37 cellular contexts compared by ENCODE assay signal in the genomic region with DNA sequence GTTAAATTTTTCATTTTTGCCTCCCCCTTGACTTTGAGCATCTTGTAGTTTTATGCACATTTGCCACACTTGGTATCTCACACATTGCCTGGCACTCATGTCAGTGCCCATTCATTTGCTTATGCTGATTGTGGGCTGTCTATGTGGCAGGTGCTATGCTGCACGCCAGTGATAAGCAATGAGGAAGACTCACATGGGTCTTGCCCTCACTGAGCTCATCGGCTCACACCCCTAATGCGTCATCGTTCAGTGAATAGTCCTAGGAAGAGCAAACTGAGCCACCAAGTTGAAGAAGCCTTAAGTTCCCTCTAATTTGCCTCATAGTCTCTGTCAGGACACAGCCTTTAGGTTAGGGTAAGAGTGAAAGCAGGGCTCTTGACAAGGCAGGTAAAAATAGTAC.
"Had no signal": no experiment of that assay in that cellular context is flagged by ENCODE, and none has a peak within 500 bp of the region (broad histone marks: within the 10 kb centered on the region; RNA-seq: fewer than 3 reads in every experiment).

No MANE protein-coding gene starts in this region.

- H3K27me3 Mint-ChIP-seq: activated CD4-positive, alpha-beta T cell treated with anti-CD3 and anti-CD28 coated beads, Interleukin-2, amount 10 ng/mL, durations not matched to agents 7 days and 5 days; brain had no signal

- H3K4me2 ChIP-seq: KMS-11, PC-9 had no signal

- H3K27ac ChIP-seq: KMS-11, PC-9, RWPE1 had no signal

- ATAC-seq: activated CD4-positive, alpha-beta T cell treated with anti-CD3 and anti-CD28 coated beads for 36 hours; activated CD4-positive, CD25-positive, alpha-beta regulatory T cell treated with anti-CD3 and anti-CD28 coated beads, Interleukin-2, amount 50 U/mL, for 24 hours; activated CD8-positive, alpha-beta memory T cell treated with anti-CD3 and anti-CD28 coated beads, Interleukin-2, amount 10 ng/mL, durations not matched to agents 7 days and 5 days; activated naive CD8-positive, alpha-beta T cell treated with anti-CD3 and anti-CD28 coated beads, Interleukin-2, amount 50 U/mL, for 24 hours had no signal

- H3K4me3 Mint-ChIP-seq: activated CD4-positive, alpha-beta T cell treated with anti-CD3 and anti-CD28 coated beads for 36 hours; activated CD4-positive, alpha-beta T cell treated with anti-CD3 and anti-CD28 coated beads, Interleukin-2, amount 10 ng/mL, durations not matched to agents 7 days and 5 days; activated CD8-positive, alpha-beta memory T cell treated with anti-CD3 and anti-CD28 coated beads, Interleukin-2, amount 10 ng/mL, durations not matched to agents 7 days and 5 days; activated naive CD4-positive, alpha-beta T cell treated with anti-CD3 and anti-CD28 coated beads, Interleukin-2, amount 10 ng/mL, durations not matched to agents 7 days and 5 days; activated naive CD8-positive, alpha-beta T cell; activated naive CD8-positive, alpha-beta T cell treated with anti-CD3 and anti-CD28 coated beads, Interleukin-2, amount 50 U/mL, for 24 hours; brain had no signal

- H3K27ac Mint-ChIP-seq: activated CD4-positive, alpha-beta T cell treated with anti-CD3 and anti-CD28 coated beads for 36 hours; activated CD4-positive, alpha-beta T cell treated with anti-CD3 and anti-CD28 coated beads, Interleukin-2, amount 10 ng/mL, durations not matched to agents 7 days and 5 days; activated CD8-positive, alpha-beta memory T cell treated with anti-CD3 and anti-CD28 coated beads, Interleukin-2, amount 10 ng/mL, durations not matched to agents 7 days and 5 days; activated naive CD4-positive, alpha-beta T cell treated with anti-CD3 and anti-CD28 coated beads, Interleukin-2, amount 10 ng/mL, durations not matched to agents 7 days and 5 days; activated naive CD8-positive, alpha-beta T cell; activated naive CD8-positive, alpha-beta T cell treated with anti-CD3 and anti-CD28 coated beads, Interleukin-2, amount 50 U/mL, for 24 hours; brain had no signal

- H3K9me3 Mint-ChIP-seq: activated CD4-positive, alpha-beta T cell treated with anti-CD3 and anti-CD28 coated beads, Interleukin-2, amount 10 ng/mL, durations not matched to agents 7 days and 5 days; activated naive CD4-positive, alpha-beta T cell treated with anti-CD3 and anti-CD28 coated beads, Interleukin-2, amount 10 ng/mL, durations not matched to agents 7 days and 5 days; activated naive CD8-positive, alpha-beta T cell treated with anti-CD3 and anti-CD28 coated beads, Interleukin-2, amount 50 U/mL, for 24 hours; brain had no signal

- H3K4me1 Mint-ChIP-seq: activated CD4-positive, alpha-beta T cell treated with anti-CD3 and anti-CD28 coated beads for 36 hours; activated CD4-positive, alpha-beta T cell treated with anti-CD3 and anti-CD28 coated beads, Interleukin-2, amount 10 ng/mL, durations not matched to agents 7 days and 5 days; activated CD8-positive, alpha-beta memory T cell treated with anti-CD3 and anti-CD28 coated beads, Interleukin-2, amount 10 ng/mL, durations not matched to agents 7 days and 5 days; activated naive CD4-positive, alpha-beta T cell treated with anti-CD3 and anti-CD28 coated beads, Interleukin-2, amount 10 ng/mL, durations not matched to agents 7 days and 5 days; activated naive CD8-positive, alpha-beta T cell treated with anti-CD3 and anti-CD28 coated beads, Interleukin-2, amount 50 U/mL, for 24 hours; brain had no signal

- H2AFZ ChIP-seq: PC-9 had no signal

- H3K9ac ChIP-seq: KMS-11 had no signal

- DNase-seq: activated CD4-positive, alpha-beta T cell treated with anti-CD3 and anti-CD28 coated beads for 36 hours; activated CD4-positive, alpha-beta T cell treated with anti-CD3 and anti-CD28 coated beads, Interleukin-2, amount 10 ng/mL, durations not matched to agents 7 days and 5 days; activated CD4-positive, alpha-beta T cell treated with anti-CD3 and anti-CD28 coated beads, Interleukin-2, amount 50 U/mL, for 48 hours; activated CD8-positive, alpha-beta memory T cell treated with anti-CD3 and anti-CD28 coated beads for 24 hours; activated CD8-positive, alpha-beta memory T cell treated with anti-CD3 and anti-CD28 coated beads, Interleukin-2, amount 10 ng/mL, durations not matched to agents 7 days and 5 days; activated CD8-positive, alpha-beta memory T cell treated with anti-CD3 and anti-CD28 coated beads, Interleukin-2, amount 50 U/mL, for 48 hours; activated effector memory CD4-positive, alpha-beta T cell treated with Interleukin-2 at 50 U/mL for 16 hours; activated naive CD4-positive, alpha-beta T cell treated with anti-CD3 and anti-CD28 coated beads, Interleukin-2, amount 10 ng/mL, durations not matched to agents 7 days and 5 days; activated naive CD8-positive, alpha-beta T cell treated with anti-CD3 and anti-CD28 coated beads, Interleukin-2, amount 50 U/mL, for 24 hours; activated T-cell treated with anti-CD3 and anti-CD28 coated beads, Interleukin-2, amount 50 U/mL, for 48 hours; anterior cingulate cortex; central memory CD4-positive, alpha-beta T cell; MM.1S; MV-4-11; NCI-H1092; NCI-H1436 treated with DMSO at 0.1 percent for 48 hours; NCI-H187; NCI-H2029 treated with DMSO at 0.1 percent for 48 hours; NCI-H2107; NCI-H2171; NCI-H510A; NCI-H526; NCI-H748 treated with DMSO at 0.1 percent for 48 hours; NK-92 treated with Interleukin-12 subunit alpha and Interleukin-12 subunit beta, amount 100 ng/mL, for 24 hours; PC-9; Right ventricle myocardium superior; SW 1271; T-helper 1 cell; T-helper 2 cell; T-helper 9 cell had no signal

- H3K36me3 Mint-ChIP-seq: activated CD8-positive, alpha-beta memory T cell treated with anti-CD3 and anti-CD28 coated beads, Interleukin-2, amount 10 ng/mL, durations not matched to agents 7 days and 5 days; activated naive CD4-positive, alpha-beta T cell treated with anti-CD3 and anti-CD28 coated beads, Interleukin-2, amount 10 ng/mL, durations not matched to agents 7 days and 5 days; brain had no signal

- FAIRE-seq: bronchial epithelial cell, RCC 7860 had no signal

- H3K4me3 ChIP-seq: PC-9 had no signal
